In genomic region chr5:172414618-172415599, GRCh38 we compare ENCODE assay signal across 12 cellular contexts. TPM values are rescaled to one million over a fixed set of nuclear protein-coding genes. Genes with fewer than 3 reads are reported as not detected.
DNase-seq lines count a peak whose midpoint lies in the region; ATAC-seq and TF ChIP-seq lines count a peak whose summit lies in the region.
"Had no signal": no experiment of that assay in that cellular context is flagged by ENCODE, and none has a peak within 500 bp of the region (broad histone marks: within the 10 kb centered on the region; RNA-seq: fewer than 3 reads in every experiment).

No MANE protein-coding gene starts in this region.

- no peak overlapping the region for H2AFZ ChIP-seq in trophoblast cell (ENCODE audit: insufficient read depth, low read length, poor library complexity)

- no peak overlapping the region for H4K8ac ChIP-seq in trophoblast cell (ENCODE audit: low read depth, low read length)

- no peak overlapping the region for H2AK5ac ChIP-seq in trophoblast cell (ENCODE audit: low read length)

- peak; percentile 75 for TF ChIP-seq EP300 in Ishikawa (IDR thresholded peaks at IDR 0.05; ENCODE audit: borderline replicate concordance)

- TF ChIP-seq RAD21 in Ishikawa (IDR thresholded peaks at IDR 0.05; ENCODE audit: low read depth): no peak

- ATAC-seq in lower lobe of right lung (no peak), GM21526 (IDR thresholded peaks at IDR 0.05; ENCODE audit: low FRiP score, unreplicated experiment) (no peak)
- ATAC-seq: stimulated activated effector memory CD8-positive, alpha-beta T cell treated with anti-CD3 and anti-CD28 coated beads, Interleukin-12 subunit alpha, Interleukin-12 subunit beta, amount 100 ng/mL, for 72 hours had no signal

- H3K18ac ChIP-seq in trophoblast cell (ENCODE audit: low read length): no peak overlapping the region

- H3K79me2 ChIP-seq in trophoblast cell (ENCODE audit: control insufficient read depth, insufficient read depth, low read length, poor library complexity): peaks cover 5% of the 10 kb centered on the region

- H3K27me3 ChIP-seq in lower lobe of right lung (ENCODE audit: low read depth): no peaks in the 10 kb centered on the region
- no peaks in the 10 kb centered on the region for H3K27me3 ChIP-seq in thyroid gland
- no peaks in the 10 kb centered on the region for H3K27me3 ChIP-seq in trophoblast cell (ENCODE audit: insufficient read depth, low read length)
- H3K27me3 ChIP-seq: SJCRH30 had no signal

- no peak overlapping the region for H3K23ac ChIP-seq in trophoblast cell (ENCODE audit: low read length)

- no peak overlapping the region for H2BK5ac ChIP-seq in trophoblast cell (ENCODE audit: low read depth, low read length, poor library complexity)

- DNase-seq in caudate nucleus (lab: John Stamatoyannopoulos, UW): peak in 4 of 61 donors; percentile 22 to 51 (median 36)
- no peak for DNase-seq in lower lobe of right lung
- DNase-seq in thyroid gland: peak; percentile 94
- no peak for DNase-seq in DMS153 (lab: John Stamatoyannopoulos, UW)
- no peak for DNase-seq in SK-N-DZ (ENCODE audit: low spot score)
- DNase-seq in trophoblast cell: no peak
- DNase-seq: activated CD4-positive, alpha-beta memory T cell treated with anti-CD3 and anti-CD28 coated beads, Interleukin-2, amount 10 ng/mL, durations not matched to agents 7 days and 5 days; activated naive CD8-positive, alpha-beta T cell treated with anti-CD3 and anti-CD28 coated beads, Interleukin-2, amount 10 ng/mL, durations not matched to agents 7 days and 5 days; SJCRH30 had no signal

- no peak overlapping the region for H2BK120ac ChIP-seq in trophoblast cell (ENCODE audit: insufficient read depth, low read length, poor library complexity)

- WGBS in thyroid gland, 2 donors: 47 to 52% methylated on average over 11 to 13 of the region's 13 CpGs
- WGBS in trophoblast cell (ENCODE audit: extremely low coverage, insufficient coverage, insufficient read length): no CpG with 5 or more reads among the region's 13 CpGs

- no peak overlapping the region for H2BK12ac ChIP-seq in trophoblast cell (ENCODE audit: low read length)

- H3K4me2 ChIP-seq in trophoblast cell (ENCODE audit: low read length): no peak overlapping the region

- H3K9ac ChIP-seq in trophoblast cell (ENCODE audit: low read length): no peak overlapping the region

- no peak overlapping the region for H3K4me3 ChIP-seq in lower lobe of right lung
- no peak overlapping the region for H3K4me3 ChIP-seq in thyroid gland (replicated peaks in 1 of 3)
- no peak overlapping the region for H3K4me3 ChIP-seq in trophoblast cell (ENCODE audit: low read depth, low read length)
- H3K4me3 ChIP-seq: SJCRH30 had no signal

- H3K27ac ChIP-seq in caudate nucleus (ENCODE audit: low read depth, low read length) (peak overlapping the region; percentile 18), lower lobe of right lung (peak overlapping the region; percentile 25), thyroid gland (peak overlapping the region; percentile 62 to 80 (median 62)), trophoblast cell (ENCODE audit: low read depth, low read length) (no peak overlapping the region)
- H3K27ac ChIP-seq: SJCRH30 had no signal

- H3K36me3 ChIP-seq in lower lobe of right lung (no peaks in the 10 kb centered on the region), thyroid gland (no peaks in the 10 kb centered on the region), trophoblast cell (ENCODE audit: control insufficient read depth in 1 of 2, insufficient read depth in 2 of 2, low read length in 2 of 2) (peaks cover 30 to 56% of the 10 kb centered on the region in 2 experiments)
- H3K36me3 ChIP-seq: SJCRH30 had no signal

- H3K4ac ChIP-seq in trophoblast cell (ENCODE audit: low read depth, low read length): no peak overlapping the region

- no peak for TF ChIP-seq POLR2A in thyroid gland (IDR thresholded peaks at IDR 0.05)

- intact Hi-C loops in lower lobe of right lung (cut with DNase I) (no loop called here), thyroid gland (cut with DNase I) (no loop called here)

- no peak overlapping the region for H3K14ac ChIP-seq in trophoblast cell (ENCODE audit: low read length)

- H3K9me3 ChIP-seq in lower lobe of right lung: no peaks in the 10 kb centered on the region
- no peaks in the 10 kb centered on the region for H3K9me3 ChIP-seq in thyroid gland
- no peaks in the 10 kb centered on the region for H3K9me3 ChIP-seq in trophoblast cell (ENCODE audit: insufficient read depth, low read depth, low read length)
- H3K9me3 ChIP-seq: SJCRH30 had no signal

- H3K4me1 ChIP-seq in lower lobe of right lung (peaks cover 85% of the 10 kb centered on the region), thyroid gland (peaks cover 48 to 71% of the 10 kb centered on the region in 2 donors), trophoblast cell (ENCODE audit: control insufficient read depth in 1 of 2, insufficient read depth in 2 of 2, low read length in 2 of 2) (peaks cover 21 to 24% of the 10 kb centered on the region in 2 experiments)

- H4K91ac ChIP-seq in trophoblast cell (ENCODE audit: low read depth, low read length): no peak overlapping the region

- TF ChIP-seq CTCF in lower lobe of right lung (IDR thresholded peaks at IDR 0.05) (no peak), thyroid gland (IDR thresholded peaks at IDR 0.05) (no peak)

- H3K79me1 ChIP-seq in trophoblast cell (ENCODE audit: low read length): no peaks in the 10 kb centered on the region

- no peak overlapping the region for H4K12ac ChIP-seq in trophoblast cell (ENCODE audit: low read depth, low read length)

TF ChIP-seq in Ishikawa, 13 proteins besides CTCF, POLR2A, EP300 and RAD21:
- TF ChIP-seq MAX (IDR thresholded peaks at IDR 0.05) (peak; percentile 33; the same call in 1 of the 2 replicates), REST (IDR thresholded peaks at IDR 0.05; ENCODE audit: low read depth) (no peak), ZBTB7A (IDR thresholded peaks at IDR 0.05; ENCODE audit: low read depth) (0 out of 2 replicates have a peak, but pooled peaks have one; percentile 52), TEAD4 (IDR thresholded peaks at IDR 0.05) (peak; percentile 75), YY1 (IDR thresholded peaks at IDR 0.05; ENCODE audit: low read depth) (no peak), TCF12 (IDR thresholded peaks at IDR 0.05; ENCODE audit: low read depth) (peak; percentile 69), NFIC (IDR thresholded peaks at IDR 0.05) (peak; percentile 75)

RNA-seq across cellular contexts. Expression of gene SH3PXD2B, which starts 39.4 kb away (rescaled TPM):
- total RNA-seq in lower lobe of right lung (49.8 TPM), thyroid gland (10 to 100 TPM; 13.7 to 27.1 (median 21.1) TPM)
- 16.6 and 21.8 TPM in 2 replicates for polyA plus RNA-seq in SK-N-DZ (2014; cell fraction: cytosol; rRNA removed)
- 8.4 and 12.8 TPM in 2 replicates for polyA plus RNA-seq in SK-N-DZ (2014; cell fraction: nucleus; rRNA removed)
- 40.1 and 41.6 TPM in 2 replicates for polyA plus RNA-seq in trophoblast cell (2013)

Comparison
In these comparisons a context has a peak if more than half of its experiments do, and no peak if none do; other contexts are left out.
1. DNase-seq: peak in thyroid gland (2 of 2); none in lower lobe of right lung (single experiment), DMS153 (single experiment), SK-N-DZ (single experiment) and trophoblast cell (0 of 2).